Comparison of ENCODE assay signal across 8 cellular contexts in the genomic region with DNA sequence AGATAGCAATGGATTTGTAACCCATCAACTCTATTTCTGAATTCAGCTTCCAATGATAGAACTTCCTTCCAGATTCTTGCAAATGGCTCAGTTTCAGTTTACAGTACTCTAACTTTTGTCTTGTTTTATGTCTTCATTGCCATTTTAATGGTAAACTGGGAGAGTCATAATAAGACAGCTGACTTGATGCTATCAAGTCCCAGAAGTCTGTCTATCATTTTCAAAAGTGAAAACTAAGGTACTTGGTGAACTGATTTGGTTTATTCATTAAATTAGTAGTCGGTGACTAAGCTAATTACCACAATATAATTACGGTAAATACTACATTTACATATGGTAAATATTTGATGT. TPM values are rescaled to one million over a fixed set of nuclear protein-coding genes. Genes with fewer than 3 reads are reported as not detected.
DNase-seq lines count a peak whose midpoint lies in the region; ATAC-seq, FAIRE-seq and TF ChIP-seq lines count a peak whose summit lies in the region.

No MANE protein-coding gene starts in this region.

- peak overlapping the region; percentile 27 for H3K4me3 Mint-ChIP-seq in activated T-cell treated with anti-CD3 and anti-CD28 coated beads, Interleukin-2, amount 50 U/mL, for 4 hours

- TF ChIP-seq EP300 in GM12878 (IDR thresholded peaks at IDR 0.05; ENCODE audit: borderline replicate concordance in 1 of 2, control insufficient read depth in 1 of 2, low read depth in 2 of 2, low read length in 2 of 2): no peak

- 0% methylated on average over 2 of the region's 2 CpGs for WGBS in GM12878 (ENCODE audit: insufficient coverage, insufficient replicate concordance, low lambda C conversion rate, missing lambda C conversion rate)
- 100% methylated on average over 2 of the region's 2 CpGs for WGBS in smooth muscle cell (ENCODE audit: low lambda C conversion rate)

- H3K4me3 ChIP-seq in GM12878: peak overlapping the region; percentile 48
- H3K4me3 ChIP-seq in smooth muscle cell: peak overlapping the region; percentile 17

- no peaks in the 10 kb centered on the region for H3K27me3 Mint-ChIP-seq in activated T-cell treated with anti-CD3 and anti-CD28 coated beads, Interleukin-2, amount 50 U/mL, for 4 hours (ENCODE audit: low read depth)

- H3F3A ChIP-seq in smooth muscle cell (ENCODE audit: low read depth): peaks cover 18% of the 10 kb centered on the region

- no peak for DNase-seq in activated T-cell treated with anti-CD3 and anti-CD28 coated beads, Interleukin-2, amount 50 U/mL, for 4 hours
- DNase-seq in activated T-cell treated with anti-CD3 and anti-CD28 coated beads, Interleukin-2, amount 50 U/mL, for 1 hour: no peak
- DNase-seq in GM12878 (ENCODE audit: low read depth, low spot score) (no peak), smooth muscle cell (lab: John Stamatoyannopoulos, UW; ENCODE audit: unreplicated experiment) (no peak), NCI-H510A (lab: John Stamatoyannopoulos, UW) (no peak), posterior vena cava (ENCODE audit: low spot score) (no peak), 8988T (no peak)

- H4K20me1 ChIP-seq in GM12878 (ENCODE audit: control insufficient read depth, insufficient read depth) (no peaks in the 10 kb centered on the region), smooth muscle cell (ENCODE audit: low read depth) (no peaks in the 10 kb centered on the region)

- H3K36me3 ChIP-seq in GM12878 (ENCODE audit: control insufficient read depth in 2 of 2, insufficient read depth in 2 of 2, low read length in 1 of 2) (no peaks in the 10 kb centered on the region), smooth muscle cell (ENCODE audit: low read depth) (no peaks in the 10 kb centered on the region)

- SMC1A ChIA-PET in GM12878 (lab: Charles Lee; ENCODE audit: uncharacterized antibody, unreplicated experiment): interaction anchor here (0.7 to 8.5 kb wide), 14 partner anchors 26 to 492 kb away, joined by 3 to 195 read pairs (median 5); a partner anchor contains a TSS

- no peaks in the 10 kb centered on the region for H3K36me3 Mint-ChIP-seq in activated T-cell treated with anti-CD3 and anti-CD28 coated beads, Interleukin-2, amount 50 U/mL, for 4 hours (ENCODE audit: insufficient read depth)

- H3K27ac ChIP-seq in GM12878 (ENCODE audit: control insufficient read depth, insufficient read depth) (peak overlapping the region; percentile 83), smooth muscle cell (ENCODE audit: low read depth) (peak overlapping the region; percentile 54)

- intact Hi-C loops in GM12878 (cut with micrococcal nuclease; ENCODE audit: unreplicated experiment): loop anchor here (1.0 to 10.0 kb wide), 3 partner anchors 61 to 959 kb away; no protein-coding TSS in a partner anchor
- intact Hi-C loops in posterior vena cava (cut with DNase I): loop anchor here in 1 of 2 donors (10.0 kb wide), 1 partner anchor 199 kb away; no protein-coding TSS in a partner anchor

- H2AFZ ChIP-seq in GM12878 (ENCODE audit: control insufficient read depth, low read depth, low read length) (peak overlapping the region; percentile 66), smooth muscle cell (ENCODE audit: low read depth) (no peak overlapping the region)

- H3K4me1 ChIP-seq in GM12878 (ENCODE audit: control insufficient read depth, insufficient read depth, low read length): peaks cover 12% of the 10 kb centered on the region; the same call in 1 of the 2 replicates
- H3K4me1 ChIP-seq in smooth muscle cell (ENCODE audit: low read depth): peaks cover 12% of the 10 kb centered on the region

- H3K9me3 ChIP-seq in GM12878 (replicated peaks; ENCODE audit: control insufficient read depth, insufficient read depth, low read length) (no peaks in the 10 kb centered on the region; the same call in 2 of the 3 replicates), smooth muscle cell (replicated peaks; ENCODE audit: low read depth) (no peaks in the 10 kb centered on the region)

- H3K79me2 ChIP-seq in GM12878 (ENCODE audit: control insufficient read depth, insufficient read depth, low read length) (no peaks in the 10 kb centered on the region; the same call in 1 of the 2 replicates), smooth muscle cell (ENCODE audit: low read depth) (peaks cover under 1% of the 10 kb centered on the region)

- no peak for TF ChIP-seq POLR2A in GM12878 (IDR thresholded peaks at IDR 0.05; ENCODE audit: low read depth, low read length)

- H3K27me3 ChIP-seq in GM12878 (replicated peaks in 1 of 2; ENCODE audit: control insufficient read depth in 2 of 2, insufficient read depth in 2 of 2, low read length in 1 of 2): no peaks in the 10 kb centered on the region
- no peaks in the 10 kb centered on the region for H3K27me3 ChIP-seq in smooth muscle cell (ENCODE audit: low read depth)

- H3K4me2 ChIP-seq in GM12878 (ENCODE audit: control insufficient read depth, insufficient read depth) (peak overlapping the region; percentile 90), smooth muscle cell (peak overlapping the region; percentile 78)

- CTCF ChIA-PET in GM12878 (lab: Yijun Ruan, JAX): interaction anchor here (1.0 to 9.0 kb wide), 16 partner anchors 9 to 493 kb away, joined by 3 to 278 read pairs (median 6); a partner anchor contains a TSS

- FAIRE-seq in GM12878 (lab: Jason Lieb, UNC): peak; percentile 98

- no peaks in the 10 kb centered on the region for H3K9me3 Mint-ChIP-seq in activated T-cell treated with anti-CD3 and anti-CD28 coated beads, Interleukin-2, amount 50 U/mL, for 4 hours

- in situ Hi-C loops in GM12878 (cut with MboI): loop anchor here (5.0 kb wide), 2 partner anchors 196 to 346 kb away; no protein-coding TSS in a partner anchor

- ATAC-seq in activated T-cell treated with anti-CD3 and anti-CD28 coated beads, Interleukin-2, amount 50 U/mL, for 4 hours: peak; percentile 65 to 73
- ATAC-seq in HG03135 (IDR thresholded peaks at IDR 0.05; ENCODE audit: unreplicated experiment) (peak; percentile 52), GM12878 (peak; percentile 65)

- BruUV-seq in GM12878 (replicated peaks; lab: Mats Ljungman, UMichigan): TSS peak; percentile 91

- H3K9ac ChIP-seq in GM12878 (ENCODE audit: control insufficient read depth, insufficient read depth, low read length) (peak overlapping the region; percentile 63), smooth muscle cell (ENCODE audit: low read depth) (no peak overlapping the region)

- TF ChIP-seq CTCF in GM12878 (IDR thresholded peaks at IDR 0.05 in 2 of 3, conservative IDR thresholded peaks at IDR 0.05 in 1 of 3; ENCODE audit: control insufficient read depth in 2 of 3, extremely low read depth in 1 of 3, insufficient read depth in 1 of 3, low read depth in 3 of 3, low read length in 3 of 3) (no peak), smooth muscle cell (IDR thresholded peaks at IDR 0.05; ENCODE audit: borderline replicate concordance, insufficient read depth, poor library complexity, severe bottlenecking) (no peak)

- no peak for TF ChIP-seq RAD21 in GM12878 (IDR thresholded peaks at IDR 0.05; ENCODE audit: insufficient read depth, low read depth, low read length)

- RAD21 ChIA-PET in GM12878 (lab: Charles Lee; ENCODE audit: unreplicated experiment): interaction anchor here (0.8 to 3.9 kb wide), 13 partner anchors 11 to 492 kb away, joined by 3 to 116 read pairs (median 4); a partner anchor contains a TSS

- peaks cover 36% of the 10 kb centered on the region for H3K4me1 Mint-ChIP-seq in activated T-cell treated with anti-CD3 and anti-CD28 coated beads, Interleukin-2, amount 50 U/mL, for 4 hours (ENCODE audit: low read depth)

- POLR2A ChIA-PET in GM12878 (lab: Charles Lee): no interaction called here

TF ChIP-seq in GM12878, 131 proteins besides CTCF, POLR2A, EP300 and RAD21:
- TF ChIP-seq, protein P1, sequence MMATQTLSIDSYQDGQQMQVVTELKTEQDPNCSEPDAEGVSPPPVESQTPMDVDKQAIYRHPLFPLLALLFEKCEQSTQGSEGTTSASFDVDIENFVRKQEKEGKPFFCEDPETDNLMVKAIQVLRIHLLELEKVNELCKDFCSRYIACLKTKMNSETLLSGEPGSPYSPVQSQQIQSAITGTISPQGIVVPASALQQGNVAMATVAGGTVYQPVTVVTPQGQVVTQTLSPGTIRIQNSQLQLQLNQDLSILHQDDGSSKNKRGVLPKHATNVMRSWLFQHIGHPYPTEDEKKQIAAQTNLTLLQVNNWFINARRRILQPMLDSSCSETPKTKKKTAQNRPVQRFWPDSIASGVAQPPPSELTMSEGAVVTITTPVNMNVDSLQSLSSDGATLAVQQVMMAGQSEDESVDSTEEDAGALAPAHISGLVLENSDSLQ (IDR thresholded peaks at IDR 0.05): peak; percentile 47
- TF ChIP-seq GABPA (IDR thresholded peaks at IDR 0.05; ENCODE audit: low read depth): 0 out of 2 replicates have a peak, but pooled peaks have one; percentile 6
- TF ChIP-seq POLR2AphosphoS2 (IDR thresholded peaks at IDR 0.05; ENCODE audit: low read depth, low read length): no peak

RNA-seq across cellular contexts. Expression of a gene that starts 25.0 kb away (rescaled TPM):
- 1 to 10 TPM; 2.1 to 4.0 (median 3.2) TPM for total RNA-seq in activated T-cell treated with anti-CD3 and anti-CD28 coated beads, Interleukin-2, amount 50 U/mL, for 4 hours
- total RNA-seq in GM12878 (2013; cell fraction: nucleolus; rRNA removed): not detected in 2 replicates
- total RNA-seq in GM12878 (2014; rRNA removed): not detected in 2 replicates
- total RNA-seq in GM12878 (2014; rRNA removed; fragmentation: Illumina TruSeq; extraction: Trizol): not detected in 2 replicates
- 0.10 TPM in 1 of 2 replicates, not detected in the other for total RNA-seq in GM12878 (2021)
- not detected for polyA plus RNA-seq in GM12878 (2011; ENCODE audit: low read depth)
- 0.01 TPM in 1 of 2 replicates, not detected in the other for polyA plus RNA-seq in GM12878 (2011; rRNA removed)
- not detected in 2 replicates for polyA plus RNA-seq in GM12878 (2011; cell fraction: cytosol; rRNA removed)
- 0.01 and 0.03 TPM in 2 replicates for polyA plus RNA-seq in GM12878 (2011; cell fraction: nucleus; rRNA removed)
- 0.08 TPM in 1 of 2 replicates, not detected in the other for polyA plus RNA-seq in GM12878 (2012)
- not detected in 2 replicates for polyA plus RNA-seq in GM12878 (2014; fragmentation: Illumina TruSeq; extraction: Trizol)
- not detected for polyA plus RNA-seq in GM12878 (2014; fragmentation: Nextera tagmentation; extraction: Ambion mirVana)
- polyA plus RNA-seq in GM12878 (2014; rRNA removed): not detected in 2 replicates
- not detected for polyA plus RNA-seq in GM12878 (2016; fragmentation: Nextera tagmentation; extraction: Ambion mirVana)
- polyA minus RNA-seq in GM12878 (2011; rRNA and poly(A)+ RNA removed): not detected in 2 replicates
- not detected in 2 replicates for polyA minus RNA-seq in GM12878 (2011; cell fraction: cytosol; rRNA and poly(A)+ RNA removed)
- polyA minus RNA-seq in GM12878 (2011; cell fraction: nucleus; rRNA and poly(A)+ RNA removed): not detected in 2 replicates
- total RNA-seq in smooth muscle cell: 4.9 and 5.4 TPM in 2 replicates
- 1.6 and 3.2 TPM in 2 replicates for polyA plus RNA-seq in smooth muscle cell
- under 1 TPM; 0.14 to 0.19 TPM for total RNA-seq in posterior vena cava
